In genomic region chr3:133890972-133891644, GRCh38 we compare ENCODE assay signal across 17 cellular contexts. TPM values are rescaled to one million over a fixed set of nuclear protein-coding genes. Genes with fewer than 3 reads are reported as not detected.
"Had no signal": no experiment of that assay in that cellular context is flagged by ENCODE, and none has a peak within 500 bp of the region (broad histone marks: within the 10 kb centered on the region; RNA-seq: fewer than 3 reads in every experiment).

No MANE protein-coding gene starts in this region.

- DNase-seq: activated CD4-positive, alpha-beta memory T cell treated with anti-CD3 and anti-CD28 coated beads, Interleukin-2, amount 10 ng/mL, durations not matched to agents 7 days and 5 days; activated CD4-positive, alpha-beta T cell treated with anti-CD3 and anti-CD28 coated beads for 36 hours; activated naive CD4-positive, alpha-beta T cell treated with anti-CD3 and anti-CD28 coated beads for 36 hours; activated T-cell treated with anti-CD3 and anti-CD28 coated beads, Interleukin-2, amount 50 U/mL, for 24 hours; anterior cingulate cortex; brain microvascular endothelial cell; foreskin keratinocyte; hippocampal formation; left lung; nephron progenitor cell; ovary; stimulated activated CD4-positive, alpha-beta T cell treated with anti-CD3 and anti-CD28 coated beads, Interleukin-4, amount 100 ng/mL, for 24 hours; testis; upper lobe of right lung had no signal

- H3K4me1 ChIP-seq: foreskin keratinocyte, upper lobe of right lung had no signal

- H3K27ac ChIP-seq: brain microvascular endothelial cell, colonic mucosa, epithelial cell of prostate, foreskin keratinocyte, left lung, ovary, testis, upper lobe of right lung had no signal

- H3K27me3 ChIP-seq: ovary, testis had no signal

- H3K36me3 ChIP-seq: brain microvascular endothelial cell, colonic mucosa, left lung, ovary, upper lobe of right lung had no signal

- H3K4me3 ChIP-seq: colonic mucosa, left lung, ovary, smooth muscle cell, testis, upper lobe of right lung had no signal

- H3K9me3 ChIP-seq: colonic mucosa, left lung, ovary, testis, upper lobe of right lung had no signal

- H3K4me2 ChIP-seq: smooth muscle cell had no signal

RNA-seq across cellular contexts. Expression of gene RAB6B, which starts 4.6 kb away (rescaled TPM):
- total RNA-seq: activated naive CD4-positive, alpha-beta T cell treated with anti-CD3 and anti-CD28 coated beads for 36 hours had no signal
